ENCODE assay signal across 19 cellular contexts in the genomic region with DNA sequence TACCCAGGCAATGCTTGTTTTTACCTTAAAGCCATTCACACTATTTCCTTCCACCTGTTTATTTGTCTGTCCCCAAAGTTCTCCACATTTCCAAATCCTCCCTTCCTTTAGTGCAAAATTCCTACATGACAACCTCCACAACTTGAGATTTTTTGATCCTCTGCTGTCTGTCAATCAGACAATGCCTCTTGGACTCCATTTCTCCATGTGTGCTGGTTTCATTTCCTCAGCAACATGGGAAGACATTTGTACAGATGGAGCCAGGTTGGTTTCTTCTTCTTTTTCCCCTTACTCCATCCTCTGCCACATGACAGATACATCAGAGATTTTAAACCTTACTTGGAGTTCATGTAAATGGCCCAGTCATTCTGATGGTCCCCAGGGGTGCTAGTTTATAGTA. TPM values are rescaled to one million over a fixed set of nuclear protein-coding genes. Genes with fewer than 3 reads are reported as not detected.
DNase-seq lines count a peak whose midpoint lies in the region; ATAC-seq, FAIRE-seq and TF ChIP-seq lines count a peak whose summit lies in the region.
"Had no signal": no experiment of that assay in that cellular context is flagged by ENCODE, and none has a peak within 500 bp of the region (broad histone marks: within the 10 kb centered on the region; RNA-seq: fewer than 3 reads in every experiment).

No MANE protein-coding gene starts in this region.

- in situ Hi-C loops in transverse colon (cut with MboI; ENCODE audit: low pct_ligation_motif_present in 1 of 4, low pct_unique_long_range_greater_than_20kb in 1 of 4, low sequenced_read_pairs in 3 of 4) = no loop called here

- H3K4me1 Mint-ChIP-seq in activated naive CD4-positive, alpha-beta T cell treated with anti-CD3 and anti-CD28 coated beads for 36 hours (ENCODE audit: low read depth) = peaks cover 88% of the 10 kb centered on the region
- peaks cover 92 to 96% (median 93%) of the 10 kb centered on the region in 3 donors for H3K4me1 Mint-ChIP-seq in T-cell

- no peaks in the 10 kb centered on the region for H3K27me3 Mint-ChIP-seq in activated naive CD4-positive, alpha-beta T cell treated with anti-CD3 and anti-CD28 coated beads for 36 hours (ENCODE audit: low read depth)
- H3K27me3 Mint-ChIP-seq in T-cell = no peaks in the 10 kb centered on the region

- no peak for TF ChIP-seq CTCF in transverse colon (IDR thresholded peaks at IDR 0.05)
- TF ChIP-seq CTCF in sigmoid colon (IDR thresholded peaks at IDR 0.05) = no peak

- H3K36me3 ChIP-seq in effector memory CD4-positive, alpha-beta T cell (ENCODE audit: control insufficient read depth, insufficient read depth, low read length) = no peaks in the 10 kb centered on the region
- no peaks in the 10 kb centered on the region for H3K36me3 ChIP-seq in transverse colon
- no peaks in the 10 kb centered on the region for H3K36me3 ChIP-seq in sigmoid colon
- H3K36me3 ChIP-seq: esophagus squamous epithelium had no signal

- ATAC-seq in T-cell (replicated peaks in 1 of 4) = no peak

- H3K9me3 ChIP-seq in effector memory CD4-positive, alpha-beta T cell (ENCODE audit: control insufficient read depth, low read length) = no peaks in the 10 kb centered on the region
- H3K9me3 ChIP-seq in transverse colon (no peaks in the 10 kb centered on the region), sigmoid colon (no peaks in the 10 kb centered on the region)
- H3K9me3 ChIP-seq: esophagus squamous epithelium had no signal

- H3K27me3 ChIP-seq in effector memory CD4-positive, alpha-beta T cell (replicated peaks; ENCODE audit: control insufficient read depth, insufficient read depth, low read length, poor library complexity, severe bottlenecking) = no peaks in the 10 kb centered on the region
- H3K27me3 ChIP-seq in transverse colon (no peaks in the 10 kb centered on the region), sigmoid colon (no peaks in the 10 kb centered on the region)
- H3K27me3 ChIP-seq: esophagus squamous epithelium had no signal

- TF ChIP-seq POLR2A in transverse colon (IDR thresholded peaks at IDR 0.05) (no peak), sigmoid colon (IDR thresholded peaks at IDR 0.05) (no peak), H54 (IDR thresholded peaks at IDR 0.05; ENCODE audit: low read depth, low read length) (no peak)

- H3K27ac Mint-ChIP-seq in activated naive CD4-positive, alpha-beta T cell treated with anti-CD3 and anti-CD28 coated beads for 36 hours = peak overlapping the region; percentile 95
- H3K27ac Mint-ChIP-seq in T-cell = peak overlapping the region; percentile 98 to 99

- DNase-seq in activated naive CD4-positive, alpha-beta T cell treated with anti-CD3 and anti-CD28 coated beads for 36 hours = no peak
- DNase-seq in activated naive CD4-positive, alpha-beta T cell (lab: John Stamatoyannopoulos, UW) = no peak
- no peak for DNase-seq in T-cell
- DNase-seq in effector memory CD4-positive, alpha-beta T cell = no peak
- no peak for DNase-seq in transverse colon
- DNase-seq in sigmoid colon = no peak
- no peak for DNase-seq in H54 (ENCODE audit: insufficient read length, low spot score)
- DNase-seq in anterior cingulate cortex (lab: John Stamatoyannopoulos, UW) = no peak
- DNase-seq: activated CD4-positive, CD25-positive, alpha-beta regulatory T cell treated with anti-CD3 and anti-CD28 coated beads, Interleukin-2, amount 50 U/mL, for 72 hours; esophagus squamous epithelium; GF-D8; mesenchymal stem cell; NCI-H146; NCI-H2227 treated with DMSO at 0.1 percent for 48 hours; SHP77 treated with DMSO at 0.1 percent for 48 hours; T-helper 9 cell had no signal

- peak overlapping the region; percentile 76 for H3K27ac ChIP-seq in effector memory CD4-positive, alpha-beta T cell (ENCODE audit: insufficient read depth, low read length, poor library complexity, severe bottlenecking)
- peak overlapping the region; percentile 13 to 50 (median 41) for H3K27ac ChIP-seq in transverse colon
- H3K27ac ChIP-seq in sigmoid colon = peak overlapping the region in 1 of 4 donors; percentile 2
- H3K27ac ChIP-seq: KMS-11 had no signal

- peaks cover 7% of the 10 kb centered on the region for H3K9me3 Mint-ChIP-seq in activated naive CD4-positive, alpha-beta T cell treated with anti-CD3 and anti-CD28 coated beads for 36 hours
- H3K9me3 Mint-ChIP-seq in T-cell = peaks cover 0 to 11% (median 7%) of the 10 kb centered on the region in 3 donors

- peaks cover 69% of the 10 kb centered on the region for H3K4me1 ChIP-seq in effector memory CD4-positive, alpha-beta T cell (ENCODE audit: control insufficient read depth, insufficient read depth, low read length, poor library complexity, severe bottlenecking)
- H3K4me1 ChIP-seq in transverse colon (peaks cover 0 to 5% (median 0%) of the 10 kb centered on the region in 4 donors), sigmoid colon (no peaks in the 10 kb centered on the region)

- POLR2A ChIA-PET in T-cell (lab: Charles Lee) = interaction anchor here in 1 of 2 donors (0.6 kb wide), 1 partner anchor 233 kb away, joined by 4 read pairs; no protein-coding TSS in a partner anchor

- FAIRE-seq in H54 (lab: Jason Lieb, UNC) = no peak

- peaks cover 8% of the 10 kb centered on the region for H3K36me3 Mint-ChIP-seq in activated naive CD4-positive, alpha-beta T cell treated with anti-CD3 and anti-CD28 coated beads for 36 hours (ENCODE audit: low read depth)
- H3K36me3 Mint-ChIP-seq in T-cell = peaks cover 23% of the 10 kb centered on the region

- H3K4me3 Mint-ChIP-seq in activated naive CD4-positive, alpha-beta T cell treated with anti-CD3 and anti-CD28 coated beads for 36 hours = peak overlapping the region; percentile 16
- peak overlapping the region in 2 of 3 donors; percentile 18 to 54 for H3K4me3 Mint-ChIP-seq in T-cell

- peak overlapping the region; percentile 15 for H3K4me3 ChIP-seq in effector memory CD4-positive, alpha-beta T cell (ENCODE audit: insufficient read depth, low read depth, low read length, poor library complexity, severe bottlenecking)
- H3K4me3 ChIP-seq in transverse colon (no peak overlapping the region), sigmoid colon (no peak overlapping the region)
- H3K4me3 ChIP-seq: esophagus squamous epithelium had no signal

- no peak for TF ChIP-seq EP300 in transverse colon (IDR thresholded peaks at IDR 0.05; ENCODE audit: low read depth)
- no peak for TF ChIP-seq EP300 in sigmoid colon (IDR thresholded peaks at IDR 0.05)

- intact Hi-C loops in activated naive CD4-positive, alpha-beta T cell treated with anti-CD3 and anti-CD28 coated beads for 36 hours (cut with micrococcal nuclease) = loop anchor here (5.0 kb wide), 1 partner anchor 344 kb away; the partner anchor contains the start of genes ACTR3C and LRRC61
- intact Hi-C loops in transverse colon (cut with DNase I; ENCODE audit: low total_unique reads) (no loop called here), sigmoid colon (cut with DNase I) (no loop called here)

- CTCF ChIA-PET in activated naive CD4-positive, alpha-beta T cell treated with anti-CD3 and anti-CD28 coated beads for 36 hours (lab: Charles Lee) = interaction anchor here (0.6 to 2.5 kb wide), 5 partner anchors 49 to 217 kb away, joined by 3 to 11 read pairs (median 4); no protein-coding TSS in a partner anchor
- CTCF ChIA-PET in T-cell (lab: Charles Lee) = interaction anchor here in 1 of 2 donors (1.3 kb wide), 1 partner anchor 98 kb away, joined by 3 read pairs; no protein-coding TSS in a partner anchor

RNA-seq across cellular contexts. Expression of gene GIMAP2, which starts 19.1 kb away (rescaled TPM):
- 10 to 100 TPM; 45.0 to 49.5 TPM for total RNA-seq in activated naive CD4-positive, alpha-beta T cell treated with anti-CD3 and anti-CD28 coated beads for 36 hours
- total RNA-seq in T-cell (100 to 1,000 TPM in 4 of 5 donors, 10 to 100 TPM in 1; 83.2 to 226 (median 183) TPM), transverse colon (10 to 100 TPM in 1 of 4 donors, 1 to 10 TPM in 1, not detected in 2; 4.5 to 16.2 TPM), sigmoid colon (10 to 100 TPM in 2 of 4 donors, 1 to 10 TPM in 2; 9.2 to 16.4 (median 9.9) TPM)
- polyA plus RNA-seq in sigmoid colon = 10 to 100 TPM in 1 of 3 donors, 1 to 10 TPM in 2; 5.1 to 24.9 (median 6.6) TPM
- polyA plus RNA-seq: neural cell had no signal

RNA-seq across cellular contexts. Expression of gene GIMAP6, which starts 34.2 kb away (rescaled TPM):
- total RNA-seq in activated naive CD4-positive, alpha-beta T cell treated with anti-CD3 and anti-CD28 coated beads for 36 hours = 10 to 100 TPM; 19.2 to 20.7 TPM
- 100 to 1,000 TPM in 3 of 5 donors, 10 to 100 TPM in 2; 55.0 to 168 (median 150) TPM for total RNA-seq in T-cell
- total RNA-seq in transverse colon = 10 to 100 TPM in 1 of 4 donors, 1 to 10 TPM in 3; 2.2 to 11.7 (median 6.9) TPM
- total RNA-seq in sigmoid colon = 10 to 100 TPM; 11.9 to 23.5 (median 17.2) TPM
- polyA plus RNA-seq in sigmoid colon = 10 to 100 TPM in 2 of 3 donors, 1 to 10 TPM in 1; 5.8 to 25.0 (median 10.2) TPM
- polyA plus RNA-seq: neural cell had no signal

RNA-seq across cellular contexts. Expression of gene GIMAP1, which starts 50.0 kb away (rescaled TPM):
- total RNA-seq in activated naive CD4-positive, alpha-beta T cell treated with anti-CD3 and anti-CD28 coated beads for 36 hours = 1 to 10 TPM; 5.1 to 5.3 TPM
- total RNA-seq in T-cell (10 to 100 TPM; 23.5 to 99.9 (median 76.8) TPM), transverse colon (1 to 10 TPM in 3 of 4 donors, under 1 TPM in 1; 0.40 to 3.0 (median 1.8) TPM), sigmoid colon (1 to 10 TPM; 3.7 to 6.4 (median 5.1) TPM)
- 10 to 100 TPM in 1 of 3 donors, 1 to 10 TPM in 2; 1.6 to 10.3 (median 1.8) TPM for polyA plus RNA-seq in sigmoid colon
- total RNA-seq: H4 had no signal
- polyA plus RNA-seq: neural cell had no signal
